In the genomic region with DNA sequence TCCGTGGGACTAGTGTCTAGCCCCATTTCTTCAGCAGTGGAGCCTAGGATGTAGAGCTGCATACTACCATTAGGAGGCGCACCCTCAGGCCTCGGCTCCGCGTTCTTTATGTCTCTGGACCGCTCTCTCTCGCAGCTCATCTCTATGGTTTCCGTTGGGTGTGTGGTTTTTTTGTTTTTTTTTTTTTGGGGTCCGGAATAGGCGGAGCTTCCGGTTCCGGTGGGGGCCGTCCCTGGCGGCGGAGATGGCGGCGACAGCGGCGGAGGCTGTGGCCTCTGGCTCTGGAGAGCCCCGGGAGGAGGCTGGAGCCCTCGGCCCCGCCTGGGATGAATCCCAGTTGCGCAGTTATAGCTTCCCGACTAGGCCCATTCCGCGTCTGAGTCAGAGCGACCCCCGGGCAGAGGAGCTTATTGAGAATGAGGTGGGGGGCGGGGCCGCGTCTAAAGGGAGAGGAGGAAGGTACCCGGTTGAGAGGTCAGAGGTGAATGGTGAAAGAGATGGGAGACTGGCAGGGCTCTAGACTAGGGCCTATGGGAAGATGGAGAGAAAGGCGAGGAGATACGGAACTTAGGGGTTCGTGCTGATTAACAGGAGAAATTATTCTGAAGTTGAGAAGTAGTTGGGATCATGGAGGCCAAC, we compare ENCODE assay signal across 8 cellular contexts. TPM values are rescaled to one million over a fixed set of nuclear protein-coding genes. Genes with fewer than 3 reads are reported as not detected.
DNase-seq lines count a peak whose midpoint lies in the region; ATAC-seq and TF ChIP-seq lines count a peak whose summit lies in the region.

TSS of gene HIF1AN (plus strand) at position 229 of the 639 bp plus-strand sequence. CDS start at position 245, 16 bp downstream.

- peak within 1 kb of the TSS; percentile 93 for H3K4me3 ChIP-seq in GM23248

- WGBS in GM23248 (ENCODE audit: low coverage in 1 of 2, low lambda C conversion rate in 2 of 2, missing lambda C conversion rate in 2 of 2), 2 experiments = 1 to 2% methylated on average over 34 to 35 of the region's 35 CpGs

- in situ Hi-C loops in GM23248 (cut with MboI) = no loop called here

- H3K27ac ChIP-seq in GM23248 = 0 out of 2 replicates have a peak within 1 kb of the TSS, but pooled peaks have one; percentile 1

- H3K79me2 ChIP-seq in GM23248 (ENCODE audit: insufficient read depth) = peaks cover 61% of the 10 kb centered on the region

- no peaks in the 10 kb centered on the region for H3K9me2 ChIP-seq in GM23248 (ENCODE audit: insufficient read depth)

- no peaks in the 10 kb centered on the region for H3K27me3 Mint-ChIP-seq in natural killer cell (ENCODE audit: low read depth in 2 of 2)

- peak; percentile 84 for TF ChIP-seq CTCF in natural killer cell (IDR thresholded peaks at IDR 0.05)

- no peaks in the 10 kb centered on the region for H3K9me3 ChIP-seq in GM23248 (ENCODE audit: low read depth)

- H3K36me3 Mint-ChIP-seq in natural killer cell = no peaks in the 10 kb centered on the region

- peak within 1 kb of the TSS; percentile 100 for H2AFZ ChIP-seq in GM23248

- H3K4me2 ChIP-seq in GM23248 (ENCODE audit: unreplicated experiment) = peak within 1 kb of the TSS; percentile 95

- no peak within 1 kb of the TSS for H3K27ac Mint-ChIP-seq in natural killer cell

- peak; percentile 96 to 100 (median 98) for ATAC-seq in natural killer cell

- DNase-seq in EL = peak; percentile 96
- peak; percentile 97 for DNase-seq in GM23248
- DNase-seq in Kasumi-1 (lab: John Stamatoyannopoulos, UW) = peak; percentile 99
- DNase-seq in RPMI7951 (ENCODE audit: low read depth) = peak; percentile 92
- peak; percentile 66 to 80 for DNase-seq in activated T-helper 1 cell treated with anti-CD3 and anti-CD28 coated beads, Interleukin-2, amount 50 U/mL, for 16 hours (ENCODE audit: low read depth in 1 of 2, low spot score in 1 of 2)
- peak; percentile 97 for DNase-seq in fibroblast of peridontal ligament (ENCODE audit: extremely low read depth)
- peak; percentile 82 for DNase-seq in natural killer cell
- DNase-seq in stimulated activated naive CD4-positive, alpha-beta T cell treated with Interleukin-2 at 50 U/mL for 16 hours (lab: John Stamatoyannopoulos, UW) = peak; percentile 89

- H3F3A ChIP-seq in GM23248 (ENCODE audit: insufficient read depth) = no peaks in the 10 kb centered on the region

- no peaks in the 10 kb centered on the region for H3K36me3 ChIP-seq in GM23248 (ENCODE audit: low read depth)

- intact Hi-C loops in natural killer cell (cut with micrococcal nuclease) = loop anchor here (5.0 kb wide), 1 partner anchor 164 kb away; no protein-coding TSS in a partner anchor

- H3K4me1 Mint-ChIP-seq in natural killer cell = peaks cover 5 to 18% of the 10 kb centered on the region in 2 donors

- peaks cover 19% of the 10 kb centered on the region for H3K4me1 ChIP-seq in GM23248 (ENCODE audit: insufficient read depth)

- H4K20me1 ChIP-seq in GM23248 (ENCODE audit: insufficient read depth) = 0 out of 2 replicates have a peak, but pooled peaks cover 3% of the 10 kb centered on the region

- H3K4me3 Mint-ChIP-seq in natural killer cell = peak within 1 kb of the TSS; percentile 40

- H3K27me3 ChIP-seq in GM23248 (replicated peaks; ENCODE audit: insufficient read depth) = no peaks in the 10 kb centered on the region

- peak within 1 kb of the TSS; percentile 82 for H3K9ac ChIP-seq in GM23248

- H3K9me3 Mint-ChIP-seq in natural killer cell = no peaks in the 10 kb centered on the region

RNA-seq across cellular contexts. Expression of gene HIF1AN, which starts in this region (rescaled TPM):
- total RNA-seq in GM23248 (2014; rRNA removed; shearing (Covaris generic)) = 5.4 and 9.8 TPM in 2 replicates
- polyA plus RNA-seq in GM23248 (2016; fragmentation: Nextera tagmentation; extraction: Ambion mirVana) = 35.2 and 36.7 TPM in 2 replicates
- total RNA-seq in RPMI7951 (2014; rRNA removed; shearing (Covaris generic)) = 4.1 and 5.0 TPM in 2 replicates
- 10 to 100 TPM; 52.0 to 66.4 (median 58.7) TPM for total RNA-seq in natural killer cell

Comparison
In these comparisons a context has a peak if more than half of its experiments do, and no peak if none do; other contexts are left out.
1. Peak in every context shown above with its lines: DNase-seq, ATAC-seq, H3K4me3 ChIP-seq and H3K27ac ChIP-seq.